ENCODE assay signal across 8 cellular contexts in the genomic region with DNA sequence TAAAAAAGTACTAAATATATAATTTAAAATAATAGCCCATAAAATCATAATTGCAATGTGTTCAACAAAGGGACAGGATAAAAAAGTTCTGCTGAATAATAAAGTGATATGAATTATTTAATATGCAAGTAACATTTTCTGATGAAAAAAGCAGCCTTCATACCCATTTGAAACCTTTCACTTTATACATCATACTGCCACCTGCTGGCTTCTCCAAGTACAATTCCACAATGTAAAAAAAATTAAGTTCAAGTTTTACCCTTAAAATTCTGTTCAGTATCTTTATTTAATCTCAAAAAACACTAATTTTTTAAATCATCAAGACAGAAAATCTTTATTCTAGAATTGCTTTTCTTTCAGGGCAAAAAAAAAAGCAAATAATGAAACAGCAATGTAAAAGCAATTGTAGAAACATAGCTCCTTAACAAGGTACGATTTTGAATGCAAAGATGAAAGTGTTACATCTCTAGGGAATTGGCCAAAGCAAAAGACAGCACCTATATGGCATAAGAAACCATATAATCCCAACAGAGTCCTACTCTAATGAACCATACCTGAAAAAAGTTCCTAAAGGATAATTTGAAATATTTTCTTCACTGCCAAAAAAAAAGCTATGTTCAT.
DNase-seq lines count a peak whose midpoint lies in the region; ATAC-seq and TF ChIP-seq lines count a peak whose summit lies in the region.

No MANE protein-coding gene starts in this region.

- ATAC-seq in GM21360 (IDR thresholded peaks at IDR 0.05; ENCODE audit: unreplicated experiment) = no peak

- DNase-seq in AML-193 (lab: John Stamatoyannopoulos, UW) = peak; percentile 67 to 73
- DNase-seq in NCI-H526 (lab: John Stamatoyannopoulos, UW) = peak; percentile 14 to 56
- DNase-seq in activated naive CD4-positive, alpha-beta T cell treated with anti-CD3 and anti-CD28 coated beads, Interleukin-2, amount 50 U/mL, for 16 hours = peak; percentile 41
- DNase-seq in iris pigment epithelial cell (ENCODE audit: low read depth) = peak; percentile 54
- DNase-seq in stimulated activated CD4-positive, alpha-beta T cell treated with anti-CD3 and anti-CD28 coated beads, TNF-alpha, amount 100 ng/mL, for 24 hours (ENCODE audit: low read depth in 3 of 3) = peak; percentile 11 to 46 (median 11)
- no peak for DNase-seq in hepatic stellate cell (ENCODE audit: low spot score)

- H3K4me3 ChIP-seq in GM12875 (ENCODE audit: low read depth, low read length) = no peak overlapping the region

- peak; percentile 21; the same call in 1 of the 2 replicates for TF ChIP-seq CTCF in GM12875 (IDR thresholded peaks at IDR 0.05; ENCODE audit: borderline replicate concordance, insufficient read depth, low read depth, low read length)
